ENCODE assay signal across 21 cellular contexts in genomic region chr13:67792151-67792665, GRCh38.
DNase-seq lines count a peak whose midpoint lies in the region; ATAC-seq lines count a peak whose summit lies in the region.
"Had no signal": no experiment of that assay in that cellular context is flagged by ENCODE, and none has a peak within 500 bp of the region (broad histone marks: within the 10 kb centered on the region; RNA-seq: fewer than 3 reads in every experiment).

No MANE protein-coding gene starts in this region.

- H3K4me3 ChIP-seq in SJCRH30 (no peak overlapping the region), skeletal muscle cell (ENCODE audit: low read depth, low read length) (no peak overlapping the region)
- H3K4me3 ChIP-seq: heart right ventricle, psoas muscle, smooth muscle cell, stomach had no signal

- peak overlapping the region; percentile 70 for H3K27ac ChIP-seq in SJCRH30
- H3K27ac ChIP-seq in caudate nucleus (ENCODE audit: low read depth, low read length): no peak overlapping the region
- H3K27ac ChIP-seq: heart right ventricle, psoas muscle, stomach had no signal

- H3K36me3 ChIP-seq in SJCRH30: no peaks in the 10 kb centered on the region
- H3K36me3 ChIP-seq: heart right ventricle, stomach had no signal

- no peaks in the 10 kb centered on the region for H3K27me3 ChIP-seq in SJCRH30
- H3K27me3 ChIP-seq: heart right ventricle, stomach had no signal

- no peaks in the 10 kb centered on the region; the same call in 1 of the 2 replicates for H3K9me3 ChIP-seq in SJCRH30 (replicated peaks)
- H3K9me3 ChIP-seq: psoas muscle, SK-N-SH, stomach had no signal

- DNase-seq in NCI-H2107 treated with DMSO at 0.1 percent for 48 hours (lab: John Stamatoyannopoulos, UW; ENCODE audit: unreplicated experiment): peak; percentile 37
- DNase-seq in NCI-H2107 (lab: John Stamatoyannopoulos, UW): no peak
- DNase-seq in NCI-H146 treated with DMSO at 0.1 percent for 48 hours (lab: John Stamatoyannopoulos, UW; ENCODE audit: unreplicated experiment): peak; percentile 67
- DNase-seq in SJCRH30: peak; percentile 33 to 84
- DNase-seq in skeletal muscle cell (ENCODE audit: low read depth): peak; percentile 4
- no peak for DNase-seq in NCI-H524 (lab: John Stamatoyannopoulos, UW)
- DNase-seq in caudate nucleus (lab: John Stamatoyannopoulos, UW): no peak
- DNase-seq: 8988T; activated CD4-positive, alpha-beta T cell treated with anti-CD3 and anti-CD28 coated beads, Interleukin-2, amount 50 U/mL, for 4 hours; activated gamma-delta T cell; dermis blood vessel endothelial cell; GDM1; heart right ventricle; left ventricle myocardium superior; psoas muscle; SK-N-SH; stimulated activated CD4-positive, alpha-beta T cell treated with anti-CD3 and anti-CD28 coated beads, Interleukin-2, amount 100 ng/mL, for 48 hours; stomach; trophoblast cell had no signal

- peaks cover 15% of the 10 kb centered on the region for H3K4me1 ChIP-seq in SJCRH30
- H3K4me1 ChIP-seq: heart right ventricle, psoas muscle, stomach had no signal

- ATAC-seq in GM21786 (IDR thresholded peaks at IDR 0.05; ENCODE audit: unreplicated experiment): no peak
- ATAC-seq: heart right ventricle, left ventricle myocardium superior, psoas muscle had no signal

Comparison
In these comparisons a context has a peak if more than half of its experiments do, and no peak if none do; other contexts are left out.
1. DNase-seq: peak in NCI-H2107 treated with DMSO at 0.1 percent for 48 hours (single experiment), NCI-H146 treated with DMSO at 0.1 percent for 48 hours (single experiment), SJCRH30 (2 of 2) and skeletal muscle cell (single experiment); none in NCI-H2107 (single experiment), NCI-H524 (0 of 2) and caudate nucleus (0 of 61).